Comparison of ENCODE assay signal across 8 cellular contexts in the genomic region with DNA sequence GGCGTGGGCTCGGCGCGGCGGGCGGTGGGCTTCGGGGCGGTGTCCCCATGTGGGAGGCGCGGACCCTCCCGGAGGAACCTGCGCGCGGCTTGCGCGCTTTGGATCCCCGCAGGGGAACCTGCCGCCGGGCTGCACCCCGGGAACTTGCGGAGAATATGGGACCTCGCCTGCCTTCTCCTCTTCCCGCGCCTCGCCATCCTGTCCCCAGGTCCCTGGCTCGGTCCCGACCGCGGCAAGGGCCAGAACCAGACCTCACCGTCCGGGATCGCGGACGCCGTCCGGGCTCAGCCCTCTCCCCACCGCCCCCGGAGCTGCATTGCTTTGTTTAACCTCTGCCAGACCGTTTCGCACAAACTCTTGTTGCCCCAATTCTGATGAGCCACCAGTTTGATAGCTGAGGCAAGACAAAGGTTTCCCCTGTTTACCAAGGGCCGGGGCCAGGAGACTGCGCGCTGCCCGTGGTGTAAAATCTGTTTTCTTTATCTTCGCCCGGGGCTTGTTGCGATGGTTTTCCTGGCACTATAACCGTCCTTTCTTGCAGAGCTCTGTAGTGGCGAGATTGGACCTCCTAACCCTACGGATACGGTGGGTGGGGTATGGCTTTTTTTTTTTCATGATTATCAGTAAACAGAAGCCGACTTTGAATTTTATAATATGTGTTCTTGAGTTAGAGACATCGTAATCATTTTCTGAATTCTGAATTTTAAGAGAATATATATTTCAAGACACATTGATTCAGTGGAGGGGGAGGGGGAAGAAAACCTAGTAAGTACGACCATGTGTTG.
DNase-seq lines count a peak whose midpoint lies in the region; ATAC-seq and TF ChIP-seq lines count a peak whose summit lies in the region.

No MANE protein-coding gene starts in this region.

- H3K36me3 Mint-ChIP-seq in dendritic cell treated with granulocyte-macrophage colony-stimulating factor and Interleukin-4, amounts not matched to agents 40 ng/mL and 50 ng/mL, for 4 days (ENCODE audit: low read depth), result peaks cover 6% of the 10 kb centered on the region
- H3K36me3 Mint-ChIP-seq in stimulated activated naive B cell treated with anti-CD40 and anti-IgM and Interleukin-4, amounts not matched to agents 10 μg/mL and 1 μg/mL and 100 μg/mL, for 72 hours, result no peaks in the 10 kb centered on the region

- CTCF ChIA-PET in SK-N-SH (lab: Yijun Ruan, JAX), result interaction anchor here (0.7 to 3.6 kb wide), 7 partner anchors 9 to 250 kb away, joined by 3 to 32 read pairs (median 3); a partner anchor contains a TSS

- no peaks in the 10 kb centered on the region for H4K20me1 ChIP-seq in SK-N-SH (ENCODE audit: insufficient read depth)

- H3K27ac Mint-ChIP-seq in dendritic cell treated with granulocyte-macrophage colony-stimulating factor and Interleukin-4, amounts not matched to agents 40 ng/mL and 50 ng/mL, for 4 days, result no peak overlapping the region
- H3K27ac Mint-ChIP-seq in stimulated activated naive B cell treated with anti-CD40 and anti-IgM and Interleukin-4, amounts not matched to agents 10 μg/mL and 1 μg/mL and 100 μg/mL, for 72 hours, result peak overlapping the region; percentile 33

- ATAC-seq in GM21717 (IDR thresholded peaks at IDR 0.05; ENCODE audit: unreplicated experiment), result peak; percentile 36
- ATAC-seq in right lobe of liver, result peak; percentile 41 to 46 (median 44)
- ATAC-seq in stimulated activated naive B cell treated with anti-CD40 and anti-IgM and Interleukin-4, amounts not matched to agents 10 μg/mL and 1 μg/mL and 100 μg/mL, for 72 hours (replicated peaks), result peak; percentile 37 to 49

- POLR2A ChIA-PET in SK-N-SH (lab: Yijun Ruan, JAX), result interaction anchor here (1.0 to 1.9 kb wide), 5 partner anchors 11 to 338 kb away, joined by 3 to 11 read pairs (median 4); a partner anchor contains a TSS

- no peaks in the 10 kb centered on the region for H3K9me3 ChIP-seq in SK-N-SH
- H3K9me3 ChIP-seq in right lobe of liver, result no peaks in the 10 kb centered on the region

- no peaks in the 10 kb centered on the region for H3K36me3 ChIP-seq in SK-N-SH (replicated peaks in 1 of 2; ENCODE audit: control insufficient read depth in 1 of 2, insufficient read depth in 2 of 2, low read length in 1 of 2)
- H3K36me3 ChIP-seq in right lobe of liver, result no peaks in the 10 kb centered on the region

- H3K4me1 Mint-ChIP-seq in dendritic cell treated with granulocyte-macrophage colony-stimulating factor and Interleukin-4, amounts not matched to agents 40 ng/mL and 50 ng/mL, for 4 days (ENCODE audit: low read depth), result peaks cover 9% of the 10 kb centered on the region
- peaks cover 4 to 10% of the 10 kb centered on the region in 2 donors for H3K4me1 Mint-ChIP-seq in stimulated activated naive B cell treated with anti-CD40 and anti-IgM and Interleukin-4, amounts not matched to agents 10 μg/mL and 1 μg/mL and 100 μg/mL, for 72 hours

- 0% methylated on average over 17 of the region's 54 CpGs for whole genome bisulfite sequencing in SK-N-SH (ENCODE audit: low lambda C conversion rate)
- WGBS in right lobe of liver (ENCODE audit: insufficient coverage, low coverage, low lambda C conversion rate, missing lambda C conversion rate), result under 1% methylated on average over 17 of the region's 54 CpGs

- no peaks in the 10 kb centered on the region for H3K9me2 ChIP-seq in SK-N-SH

- peak overlapping the region; percentile 98 for H2AFZ ChIP-seq in SK-N-SH (ENCODE audit: low read depth)

- H3K9me3 Mint-ChIP-seq in dendritic cell treated with granulocyte-macrophage colony-stimulating factor and Interleukin-4, amounts not matched to agents 40 ng/mL and 50 ng/mL, for 4 days, result no peaks in the 10 kb centered on the region
- H3K9me3 Mint-ChIP-seq in stimulated activated naive B cell treated with anti-CD40 and anti-IgM and Interleukin-4, amounts not matched to agents 10 μg/mL and 1 μg/mL and 100 μg/mL, for 72 hours, result no peaks in the 10 kb centered on the region

- H3K9ac ChIP-seq in SK-N-SH, result peak overlapping the region; percentile 72

- no peaks in the 10 kb centered on the region for H3F3A ChIP-seq in SK-N-SH (replicated peaks; ENCODE audit: insufficient read depth)

- H3K27me3 Mint-ChIP-seq in dendritic cell treated with granulocyte-macrophage colony-stimulating factor and Interleukin-4, amounts not matched to agents 40 ng/mL and 50 ng/mL, for 4 days, result peaks cover 28% of the 10 kb centered on the region
- peaks cover 10 to 14% of the 10 kb centered on the region in 2 donors for H3K27me3 Mint-ChIP-seq in stimulated activated naive B cell treated with anti-CD40 and anti-IgM and Interleukin-4, amounts not matched to agents 10 μg/mL and 1 μg/mL and 100 μg/mL, for 72 hours

- TF ChIP-seq CTCF in SK-N-SH (IDR thresholded peaks at IDR 0.05), result no peak
- TF ChIP-seq CTCF in right lobe of liver (IDR thresholded peaks at IDR 0.05), result no peak

- peak overlapping the region; percentile 90 for H3K4me2 ChIP-seq in SK-N-SH

- peak; percentile 13 for TF ChIP-seq RAD21 in SK-N-SH (IDR thresholded peaks at IDR 0.05; ENCODE audit: low read length)

- peak overlapping the region; percentile 91 for H3K4me3 Mint-ChIP-seq in dendritic cell treated with granulocyte-macrophage colony-stimulating factor and Interleukin-4, amounts not matched to agents 40 ng/mL and 50 ng/mL, for 4 days
- peak overlapping the region; percentile 89 to 94 for H3K4me3 Mint-ChIP-seq in stimulated activated naive B cell treated with anti-CD40 and anti-IgM and Interleukin-4, amounts not matched to agents 10 μg/mL and 1 μg/mL and 100 μg/mL, for 72 hours

- peak in 1 of 2 experiments; percentile 30; a peak in 1 of 4 replicates for TF ChIP-seq EP300 in SK-N-SH (IDR thresholded peaks at IDR 0.05; ENCODE audit: borderline replicate concordance in 1 of 2, low read depth in 1 of 2, low read length in 1 of 2)

- H3K4me1 ChIP-seq in SK-N-SH (ENCODE audit: control insufficient read depth in 1 of 2, insufficient read depth in 2 of 2, low read depth in 1 of 2, low read length in 1 of 2), result peaks cover 0 to 11% of the 10 kb centered on the region in 2 experiments; a peak in 3 of 4 replicates
- H3K4me1 ChIP-seq in right lobe of liver, result peaks cover 0 to 7% (median under 1%) of the 10 kb centered on the region in 4 donors

- DNase-seq in NCI-H2081 (lab: John Stamatoyannopoulos, UW) (peak; percentile 46 to 61), NCI-H2081 treated with DMSO at 0.1 percent for 48 hours (lab: John Stamatoyannopoulos, UW) (no peak), HuH-7.5 (ENCODE audit: low spot score) (peak; percentile 43), SK-N-SH (peak; percentile 69), right lobe of liver (peak in 2 of 3 donors; percentile 28 to 60)
- DNase-seq in stimulated activated naive B cell treated with anti-CD40 and anti-IgM and Interleukin-4, amounts not matched to agents 10 μg/mL and 1 μg/mL and 100 μg/mL, for 72 hours, result no peak

- H3K79me2 ChIP-seq in SK-N-SH (ENCODE audit: insufficient read depth), result no peaks in the 10 kb centered on the region; the same call in 1 of the 2 replicates

- H3K27ac ChIP-seq in SK-N-SH (ENCODE audit: low read depth in 2 of 2, low read length in 1 of 2) (peak overlapping the region; percentile 58 to 95; a peak in 3 of 4 replicates), right lobe of liver (no peak overlapping the region)

- H3K27me3 ChIP-seq in SK-N-SH (ENCODE audit: insufficient read depth) (no peaks in the 10 kb centered on the region), right lobe of liver (peaks cover 0 to 14% of the 10 kb centered on the region in 2 donors)

- intact Hi-C loops in dendritic cell treated with granulocyte-macrophage colony-stimulating factor and Interleukin-4, amounts not matched to agents 40 ng/mL and 50 ng/mL, for 4 days (cut with micrococcal nuclease), result no loop called here
- intact Hi-C loops in right lobe of liver (cut with DNase I), result no loop called here

- TF ChIP-seq POLR2A in right lobe of liver (IDR thresholded peaks at IDR 0.05), result no peak

- H3K4me3 ChIP-seq in SK-N-SH (ENCODE audit: low read depth in 2 of 2, low read length in 1 of 2) (peak overlapping the region; percentile 89 to 94), right lobe of liver (peak overlapping the region; percentile 40 to 60 (median 44))

TF ChIP-seq in SK-N-SH, 30 proteins besides CTCF, POLR2A, EP300 and RAD21 (continues in another document):
- no peak; the same call in 1 of the 2 replicates for TF ChIP-seq TAF1 (IDR thresholded peaks at IDR 0.05; ENCODE audit: borderline replicate concordance, low read depth, low read length)
- peak; percentile 36; the same call in 1 of the 2 replicates for TF ChIP-seq RFX5 (IDR thresholded peaks at IDR 0.05; ENCODE audit: low read length)
- no peak for TF ChIP-seq TEAD4 (IDR thresholded peaks at IDR 0.05; ENCODE audit: borderline replicate concordance, insufficient read depth)
- TF ChIP-seq, protein P1, sequence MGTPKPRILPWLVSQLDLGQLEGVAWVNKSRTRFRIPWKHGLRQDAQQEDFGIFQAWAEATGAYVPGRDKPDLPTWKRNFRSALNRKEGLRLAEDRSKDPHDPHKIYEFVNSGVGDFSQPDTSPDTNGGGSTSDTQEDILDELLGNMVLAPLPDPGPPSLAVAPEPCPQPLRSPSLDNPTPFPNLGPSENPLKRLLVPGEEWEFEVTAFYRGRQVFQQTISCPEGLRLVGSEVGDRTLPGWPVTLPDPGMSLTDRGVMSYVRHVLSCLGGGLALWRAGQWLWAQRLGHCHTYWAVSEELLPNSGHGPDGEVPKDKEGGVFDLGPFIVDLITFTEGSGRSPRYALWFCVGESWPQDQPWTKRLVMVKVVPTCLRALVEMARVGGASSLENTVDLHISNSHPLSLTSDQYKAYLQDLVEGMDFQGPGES (IDR thresholded peaks at IDR 0.05; ENCODE audit: low read depth, low read length), result no peak
- TF ChIP-seq RCOR1 (IDR thresholded peaks at IDR 0.05; ENCODE audit: low read length), result no peak
- TF ChIP-seq, protein P2, sequence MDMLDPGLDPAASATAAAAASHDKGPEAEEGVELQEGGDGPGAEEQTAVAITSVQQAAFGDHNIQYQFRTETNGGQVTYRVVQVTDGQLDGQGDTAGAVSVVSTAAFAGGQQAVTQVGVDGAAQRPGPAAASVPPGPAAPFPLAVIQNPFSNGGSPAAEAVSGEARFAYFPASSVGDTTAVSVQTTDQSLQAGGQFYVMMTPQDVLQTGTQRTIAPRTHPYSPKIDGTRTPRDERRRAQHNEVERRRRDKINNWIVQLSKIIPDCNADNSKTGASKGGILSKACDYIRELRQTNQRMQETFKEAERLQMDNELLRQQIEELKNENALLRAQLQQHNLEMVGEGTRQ (IDR thresholded peaks at IDR 0.05; ENCODE audit: borderline replicate concordance, low read depth, low read length), result no peak
- TF ChIP-seq SIN3A (IDR thresholded peaks at IDR 0.05; ENCODE audit: borderline replicate concordance, low read depth, low read length), result peak; percentile 11; the same call in 1 of the 2 replicates
- TF ChIP-seq NRF1 (IDR thresholded peaks at IDR 0.05; ENCODE audit: low read depth, low read length), result no peak
- TF ChIP-seq FOSL2 (IDR thresholded peaks at IDR 0.05; ENCODE audit: borderline replicate concordance, low read depth), result no peak
- 0 out of 2 replicates have a peak, but pooled peaks have one; percentile 8 for TF ChIP-seq TCF12 (IDR thresholded peaks at IDR 0.05)
- TF ChIP-seq EZH2phosphoT487 (IDR thresholded peaks at IDR 0.05; ENCODE audit: borderline replicate concordance, low read depth), result no peak
- no peak for TF ChIP-seq FOXM1 (IDR thresholded peaks at IDR 0.05; ENCODE audit: low read depth)
- TF ChIP-seq NFIC (IDR thresholded peaks at IDR 0.05; ENCODE audit: borderline replicate concordance), result no peak

Comparison
In these comparisons a context has a peak if more than half of its experiments do, and no peak if none do; other contexts are left out.
1. DNase-seq: peak in NCI-H2081 (2 of 2), HuH-7.5 (single experiment), SK-N-SH (single experiment) and right lobe of liver (2 of 3); none in NCI-H2081 treated with DMSO at 0.1 percent for 48 hours (single experiment) and stimulated activated naive B cell treated with anti-CD40 and anti-IgM and Interleukin-4, amounts not matched to agents 10 μg/mL and 1 μg/mL and 100 μg/mL, for 72 hours (single experiment).
2. H3K27ac ChIP-seq: peak in SK-N-SH (2 of 2); none in right lobe of liver (0 of 3).
3. Peak in every context shown above with its lines, with median percentiles within 50 percentile points of each other: ATAC-seq.